Comparison of ENCODE assay signal across 10 cellular contexts in genomic region chr7:5634107-5634950, GRCh38. TPM values are rescaled to one million over a fixed set of nuclear protein-coding genes. Genes with fewer than 3 reads are reported as not detected.
DNase-seq lines count a peak whose midpoint lies in the region; ATAC-seq and TF ChIP-seq lines count a peak whose summit lies in the region.
"Had no signal": no experiment of that assay in that cellular context is flagged by ENCODE, and none has a peak within 500 bp of the region (broad histone marks: within the 10 kb centered on the region; RNA-seq: fewer than 3 reads in every experiment).

No MANE protein-coding gene starts in this region.

- H3K27ac ChIP-seq in esophagus muscularis mucosa (replicated peaks in 1 of 4), result peak overlapping the region; percentile 62 to 74 (median 68)

- intact Hi-C loops in esophagus muscularis mucosa (cut with DNase I), result no loop called here

- peak overlapping the region; percentile 43 for H3K4me3 ChIP-seq in AG10803 (ENCODE audit: low read length)
- peak overlapping the region; percentile 9 to 15 (median 10) for H3K4me3 ChIP-seq in esophagus muscularis mucosa
- H3K4me3 ChIP-seq: GM12878 had no signal

- no peaks in the 10 kb centered on the region for H3K27me3 ChIP-seq in esophagus muscularis mucosa

- no peaks in the 10 kb centered on the region for H3K9me3 ChIP-seq in esophagus muscularis mucosa

- 2% methylated on average over 8 of the region's 12 CpGs for WGBS in esophagus muscularis mucosa

- no peak for TF ChIP-seq EP300 in esophagus muscularis mucosa (IDR thresholded peaks at IDR 0.05)

- H3K27ac Mint-ChIP-seq in nephron, result peak overlapping the region; percentile 94 to 99 (median 96)

- peak overlapping the region; percentile 60 to 74 (median 73) for H3K4me3 Mint-ChIP-seq in nephron
- H3K4me3 Mint-ChIP-seq: stimulated activated naive B cell treated with anti-CD40 and anti-IgM and Interleukin-4, amounts not matched to agents 10 μg/mL and 1 μg/mL and 100 μg/mL, for 72 hours had no signal

- no peaks in the 10 kb centered on the region for H3K9me3 Mint-ChIP-seq in nephron
- H3K9me3 Mint-ChIP-seq: stimulated activated naive B cell treated with anti-CD40 and anti-IgM and Interleukin-4, amounts not matched to agents 10 μg/mL and 1 μg/mL and 100 μg/mL, for 72 hours had no signal

- H3K36me3 Mint-ChIP-seq in nephron (ENCODE audit: low read depth), result peaks cover 16% of the 10 kb centered on the region

- H3K4me1 ChIP-seq in esophagus muscularis mucosa, result peaks cover 53 to 89% (median 83%) of the 10 kb centered on the region in 4 donors

- no peak for ATAC-seq in GM19328 (IDR thresholded peaks at IDR 0.05; ENCODE audit: unreplicated experiment)
- ATAC-seq in HG03095 (IDR thresholded peaks at IDR 0.05; ENCODE audit: unreplicated experiment), result no peak
- ATAC-seq in HG03432 (IDR thresholded peaks at IDR 0.05; ENCODE audit: unreplicated experiment), result no peak
- ATAC-seq: GM12878 had no signal

- peaks cover 8 to 24% (median 18%) of the 10 kb centered on the region in 4 donors for H3K36me3 ChIP-seq in esophagus muscularis mucosa

- H3K27me3 Mint-ChIP-seq in nephron (ENCODE audit: low read depth), result no peaks in the 10 kb centered on the region
- H3K27me3 Mint-ChIP-seq: stimulated activated naive B cell treated with anti-CD40 and anti-IgM and Interleukin-4, amounts not matched to agents 10 μg/mL and 1 μg/mL and 100 μg/mL, for 72 hours had no signal

- TF ChIP-seq POLR2A in esophagus muscularis mucosa (IDR thresholded peaks at IDR 0.05; ENCODE audit: low read depth), result no peak

- no peak for TF ChIP-seq CTCF in AG10803 (conservative IDR thresholded peaks at IDR 0.05; ENCODE audit: low read length)
- no peak for TF ChIP-seq CTCF in esophagus muscularis mucosa (IDR thresholded peaks at IDR 0.05)
- TF ChIP-seq CTCF in nephron (IDR thresholded peaks at IDR 0.05; ENCODE audit: unreplicated experiment in 3 of 3), result no peak

- peak; percentile 98 for DNase-seq in AG10803 (ENCODE audit: low read depth)
- peak; percentile 33 for DNase-seq in NCI-H446 treated with DMSO at 0.1 percent for 48 hours (lab: John Stamatoyannopoulos, UW)
- DNase-seq in esophagus muscularis mucosa (ENCODE audit: extremely low spot score), result no peak
- no peak for DNase-seq in stimulated activated CD4-positive, alpha-beta T cell treated with anti-CD3 and anti-CD28 coated beads, Interleukin-1b, Interleukin-23, amount 100 ng/mL, for 48 hours
- DNase-seq: stimulated activated naive B cell treated with anti-CD40 and anti-IgM and Interleukin-4, amounts not matched to agents 10 μg/mL and 1 μg/mL and 100 μg/mL, for 72 hours had no signal

- peaks cover 94% of the 10 kb centered on the region for H3K4me1 Mint-ChIP-seq in nephron

RNA-seq across cellular contexts. Expression of gene FSCN1, which starts 41.7 kb away (rescaled TPM):
- total RNA-seq in esophagus muscularis mucosa, result 10 to 100 TPM; 15.0 to 28.4 (median 21.2) TPM

Comparison
In these comparisons a context has a peak if more than half of its experiments do, and no peak if none do; other contexts are left out.
1. DNase-seq: peak in AG10803 (single experiment) and NCI-H446 treated with DMSO at 0.1 percent for 48 hours (single experiment); none in esophagus muscularis mucosa (single experiment) and stimulated activated CD4-positive, alpha-beta T cell treated with anti-CD3 and anti-CD28 coated beads, Interleukin-1b, Interleukin-23, amount 100 ng/mL, for 48 hours (single experiment).